ENCODE assay signal across 20 cellular contexts in the genomic region with DNA sequence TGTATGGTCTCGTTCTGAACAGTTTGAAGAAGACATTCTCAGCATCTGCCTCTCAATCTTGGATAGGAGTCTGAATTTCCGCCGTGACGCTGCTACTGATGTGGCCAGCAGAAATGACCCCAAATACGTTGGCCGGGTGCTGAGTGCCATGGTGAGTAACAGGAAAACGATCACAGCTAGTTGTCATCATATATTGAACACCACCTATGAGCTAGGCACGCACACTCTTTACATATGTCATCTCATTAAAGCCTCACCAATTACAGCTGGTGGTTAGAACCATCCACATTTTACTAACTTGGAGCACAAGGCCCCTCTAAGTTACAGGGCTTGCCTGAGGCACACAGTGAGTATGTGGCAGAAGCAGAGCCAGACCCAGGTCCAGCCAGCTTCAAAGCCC. TPM values are rescaled to one million over a fixed set of nuclear protein-coding genes. Genes with fewer than 3 reads are reported as not detected.
DNase-seq lines count a peak whose midpoint lies in the region; ATAC-seq and TF ChIP-seq lines count a peak whose summit lies in the region.
"Had no signal": no experiment of that assay in that cellular context is flagged by ENCODE, and none has a peak within 500 bp of the region (broad histone marks: within the 10 kb centered on the region; RNA-seq: fewer than 3 reads in every experiment).

No MANE protein-coding gene starts in this region.

- no peaks in the 10 kb centered on the region for H3K4me1 ChIP-seq in IMR-90 (ENCODE audit: control insufficient read depth, insufficient read depth, low read length)
- H3K4me1 ChIP-seq: BLaER1 had no signal

- H3K56ac ChIP-seq in IMR-90 (ENCODE audit: extremely low read depth, insufficient read depth, low read length), result no peak overlapping the region

- TF ChIP-seq RAD21 in IMR-90 (IDR thresholded peaks at IDR 0.05; ENCODE audit: low read length), result no peak

- ATAC-seq in IMR-90 (ENCODE audit: low read depth) (no peak), HG03460 (IDR thresholded peaks at IDR 0.05; ENCODE audit: unreplicated experiment) (no peak)

- dilution Hi-C loops in IMR-90 (cut with HindIII; ENCODE audit: low sequenced_read_pairs, unreplicated experiment), result no loop called here

- H3K18ac ChIP-seq in IMR-90 (ENCODE audit: low read depth, low read length), result no peak overlapping the region

- CTCF ChIA-PET in IMR-90 (lab: Yijun Ruan, JAX), result no interaction called here

- no peaks in the 10 kb centered on the region for H3K36me3 ChIP-seq in IMR-90 (ENCODE audit: control insufficient read depth, insufficient read depth, low read length)
- H3K36me3 ChIP-seq: BLaER1 had no signal

- WGBS in IMR-90 (ENCODE audit: extremely low coverage in 2 of 2, insufficient read length in 1 of 2), 2 experiments, result 32% methylated on average over 3 of the region's 8 CpGs; no CpG with 5 or more reads in 1 of the 2 experiments

- H3K14ac ChIP-seq in IMR-90 (replicated peaks; ENCODE audit: low read depth, low read length), result no peak overlapping the region

- no peak overlapping the region for H3K4me3 ChIP-seq in AG10803 (ENCODE audit: low read length)
- no peak overlapping the region for H3K4me3 ChIP-seq in IMR-90 (ENCODE audit: insufficient read depth, low read depth, low read length)
- no peak overlapping the region for H3K4me3 ChIP-seq in foreskin fibroblast (ENCODE audit: low read depth in 1 of 2, low read length in 2 of 2)
- H3K4me3 ChIP-seq: BLaER1 had no signal

- H3K4ac ChIP-seq in IMR-90 (ENCODE audit: low read depth, low read length), result no peak overlapping the region

- TF ChIP-seq POLR2A in IMR-90 (IDR thresholded peaks at IDR 0.05; ENCODE audit: low read depth, low read length), result no peak

- no peak overlapping the region for H2AK5ac ChIP-seq in IMR-90 (ENCODE audit: low read depth, low read length)

- H3K9me3 ChIP-seq in IMR-90 (ENCODE audit: control insufficient read depth, insufficient read depth, low read length), result no peaks in the 10 kb centered on the region
- H3K9me3 ChIP-seq: BLaER1 had no signal

- POLR2A ChIA-PET in IMR-90 (lab: Charles Lee; ENCODE audit: unreplicated experiment), result no interaction called here

- no peak overlapping the region for H4K5ac ChIP-seq in IMR-90 (ENCODE audit: low read depth, low read length)

- no peaks in the 10 kb centered on the region for H3K27me3 ChIP-seq in IMR-90 (ENCODE audit: control insufficient read depth, insufficient read depth, low read length)
- H3K27me3 ChIP-seq: BLaER1 had no signal

- no peak overlapping the region for H2BK15ac ChIP-seq in IMR-90 (ENCODE audit: low read depth, low read length)

- peak overlapping the region; percentile 15 for H2AK9ac ChIP-seq in IMR-90 (replicated peaks; ENCODE audit: low read depth, low read length, poor library complexity)

- TF ChIP-seq CTCF in AG10803 (conservative IDR thresholded peaks at IDR 0.05; ENCODE audit: low read length) (no peak), IMR-90 (conservative IDR thresholded peaks at IDR 0.05; ENCODE audit: low read depth, low read length) (no peak), foreskin fibroblast (IDR thresholded peaks at IDR 0.05; ENCODE audit: low read depth, low read length) (no peak)

- H3K23ac ChIP-seq in IMR-90 (ENCODE audit: low read depth, low read length), result no peak overlapping the region

- H3K9ac ChIP-seq in IMR-90 (ENCODE audit: low read depth, low read length), result no peak overlapping the region
- H3K9ac ChIP-seq: BLaER1 had no signal

- no peak overlapping the region for H2AFZ ChIP-seq in IMR-90 (replicated peaks; ENCODE audit: low read length, poor library complexity)

- no peak overlapping the region for H2BK120ac ChIP-seq in IMR-90 (ENCODE audit: low read depth, low read length)

- in situ Hi-C loops in IMR-90 (cut with MboI; ENCODE audit: low sequenced_read_pairs), result no loop called here

- no peak overlapping the region for H2BK5ac ChIP-seq in IMR-90 (ENCODE audit: low read depth, low read length, poor library complexity, severe bottlenecking)

- BruUV-seq in IMR-90 (replicated peaks; lab: Mats Ljungman, UMichigan), result no TSS peak

- H4K8ac ChIP-seq in IMR-90 (ENCODE audit: low read depth in 2 of 2, low read length in 2 of 2), result no peak overlapping the region

- no peak overlapping the region for H2BK20ac ChIP-seq in IMR-90 (ENCODE audit: low read depth, low read length)

- DNase-seq in AG10803 (ENCODE audit: low read depth) (peak; percentile 19), ELR (ENCODE audit: low read depth) (peak; percentile 61), IMR-90 (no peak), foreskin fibroblast (peak; percentile 60 to 84), NOMO-1 (lab: John Stamatoyannopoulos, UW; ENCODE audit: unreplicated experiment in 2 of 2) (no peak), posterior vena cava (ENCODE audit: low spot score) (no peak), iPS-NIHi11 (ENCODE audit: low spot score) (no peak)
- DNase-seq: AML-193; Calu3; CD4-positive, alpha-beta T cell; DMS 273 treated with DMSO at 0.1 percent for 48 hours; GDM1; HCEC 1CT; Karpas-422 had no signal

- intact Hi-C loops in IMR-90 (cut with micrococcal nuclease), result no loop called here
- intact Hi-C loops in posterior vena cava (cut with DNase I), result no loop called here

- no peak overlapping the region for H3K27ac ChIP-seq in IMR-90 (ENCODE audit: insufficient read depth, low read length)
- H3K27ac ChIP-seq: 22Rv1, BLaER1 had no signal

- H3K9me1 ChIP-seq in IMR-90 (ENCODE audit: insufficient read depth, low read length), result no peaks in the 10 kb centered on the region

- no peak overlapping the region for H4K91ac ChIP-seq in IMR-90 (ENCODE audit: insufficient read depth, low read depth, low read length)

- no peaks in the 10 kb centered on the region for H3K79me1 ChIP-seq in IMR-90 (ENCODE audit: low read depth in 1 of 2, low read length in 2 of 2)

- no peak overlapping the region for H3K4me2 ChIP-seq in IMR-90 (ENCODE audit: low read depth, low read length)
- H3K4me2 ChIP-seq: BLaER1 had no signal

- no peaks in the 10 kb centered on the region for H4K20me1 ChIP-seq in IMR-90 (ENCODE audit: insufficient read depth, low read length)
- H4K20me1 ChIP-seq: BLaER1 had no signal

TF ChIP-seq in IMR-90, 13 proteins besides CTCF, POLR2A, EP300 and RAD21:
- no peak for TF ChIP-seq BHLHE40 (IDR thresholded peaks at IDR 0.05; ENCODE audit: low read depth, low read length)
- no peak for TF ChIP-seq MAZ (IDR thresholded peaks at IDR 0.05; ENCODE audit: borderline replicate concordance, low read depth, low read length)
- TF ChIP-seq CHD1 (IDR thresholded peaks at IDR 0.05; ENCODE audit: low read depth, low read length), result no peak
- TF ChIP-seq FOS (IDR thresholded peaks at IDR 0.05; ENCODE audit: low read depth, low read length), result no peak
- no peak for TF ChIP-seq RCOR1 (IDR thresholded peaks at IDR 0.05; ENCODE audit: insufficient replicate concordance, low read length)
- TF ChIP-seq MXI1 (IDR thresholded peaks at IDR 0.05; ENCODE audit: borderline replicate concordance, low read depth, low read length), result no peak

RNA-seq across cellular contexts. Expression of gene TGM3, which starts 17.1 kb away (rescaled TPM):
- total RNA-seq in IMR-90 (2012; rRNA removed), result not detected in 2 replicates
- polyA plus RNA-seq in IMR-90 (2012; rRNA removed), result not detected in 2 replicates
- not detected in 2 replicates for polyA plus RNA-seq in IMR-90 (2012; cell fraction: cytosol; rRNA removed)
- polyA plus RNA-seq in IMR-90 (2012; cell fraction: nucleus; rRNA removed; ENCODE audit: low replicate concordance), result not detected in 2 replicates
- not detected for total RNA-seq in posterior vena cava
- total RNA-seq: Calu3; CD4-positive, alpha-beta T cell; Daoy; H4; HT1080 had no signal

Comparison
In these comparisons a context has a peak if more than half of its experiments do, and no peak if none do; other contexts are left out.
1. DNase-seq: peak in AG10803 (single experiment), ELR (single experiment) and foreskin fibroblast (2 of 2); none in IMR-90 (single experiment), NOMO-1 (0 of 2), posterior vena cava (single experiment) and iPS-NIHi11 (single experiment).